ENCODE assay signal across 1 cellular context in the genomic region with DNA sequence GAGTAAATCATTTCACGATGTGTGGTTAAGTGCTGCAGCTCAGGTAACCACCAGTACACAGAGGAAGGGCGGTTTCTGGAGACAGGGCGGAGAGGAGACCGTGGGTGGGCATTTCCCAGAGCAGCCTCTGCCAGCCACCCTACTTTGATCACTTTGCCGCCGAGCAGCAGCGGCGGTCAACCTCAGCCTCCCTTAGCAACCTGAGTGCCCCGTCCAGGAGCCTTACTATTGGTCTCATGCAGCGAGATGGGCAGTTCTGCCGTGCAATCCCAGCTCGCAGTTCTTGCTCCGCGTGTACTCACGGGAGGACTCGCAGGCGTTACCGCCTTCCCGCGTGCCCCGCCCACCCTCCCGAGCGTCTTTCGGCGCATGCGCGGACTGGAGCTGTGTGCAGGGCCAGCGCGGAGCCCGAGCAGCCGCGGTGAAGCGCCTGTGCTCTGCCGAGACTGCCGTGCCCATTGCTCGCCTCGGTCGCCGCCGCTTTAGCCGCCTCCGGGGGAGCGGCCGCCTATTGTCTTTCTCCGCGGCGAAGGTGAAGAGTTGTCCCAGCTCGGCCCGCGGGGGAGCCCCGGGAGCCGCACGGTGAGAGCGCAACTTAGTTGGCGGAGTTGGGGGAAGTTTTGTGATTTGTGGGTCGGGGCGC.
TF ChIP-seq lines count a peak whose summit lies in the region.

A gene with protein sequence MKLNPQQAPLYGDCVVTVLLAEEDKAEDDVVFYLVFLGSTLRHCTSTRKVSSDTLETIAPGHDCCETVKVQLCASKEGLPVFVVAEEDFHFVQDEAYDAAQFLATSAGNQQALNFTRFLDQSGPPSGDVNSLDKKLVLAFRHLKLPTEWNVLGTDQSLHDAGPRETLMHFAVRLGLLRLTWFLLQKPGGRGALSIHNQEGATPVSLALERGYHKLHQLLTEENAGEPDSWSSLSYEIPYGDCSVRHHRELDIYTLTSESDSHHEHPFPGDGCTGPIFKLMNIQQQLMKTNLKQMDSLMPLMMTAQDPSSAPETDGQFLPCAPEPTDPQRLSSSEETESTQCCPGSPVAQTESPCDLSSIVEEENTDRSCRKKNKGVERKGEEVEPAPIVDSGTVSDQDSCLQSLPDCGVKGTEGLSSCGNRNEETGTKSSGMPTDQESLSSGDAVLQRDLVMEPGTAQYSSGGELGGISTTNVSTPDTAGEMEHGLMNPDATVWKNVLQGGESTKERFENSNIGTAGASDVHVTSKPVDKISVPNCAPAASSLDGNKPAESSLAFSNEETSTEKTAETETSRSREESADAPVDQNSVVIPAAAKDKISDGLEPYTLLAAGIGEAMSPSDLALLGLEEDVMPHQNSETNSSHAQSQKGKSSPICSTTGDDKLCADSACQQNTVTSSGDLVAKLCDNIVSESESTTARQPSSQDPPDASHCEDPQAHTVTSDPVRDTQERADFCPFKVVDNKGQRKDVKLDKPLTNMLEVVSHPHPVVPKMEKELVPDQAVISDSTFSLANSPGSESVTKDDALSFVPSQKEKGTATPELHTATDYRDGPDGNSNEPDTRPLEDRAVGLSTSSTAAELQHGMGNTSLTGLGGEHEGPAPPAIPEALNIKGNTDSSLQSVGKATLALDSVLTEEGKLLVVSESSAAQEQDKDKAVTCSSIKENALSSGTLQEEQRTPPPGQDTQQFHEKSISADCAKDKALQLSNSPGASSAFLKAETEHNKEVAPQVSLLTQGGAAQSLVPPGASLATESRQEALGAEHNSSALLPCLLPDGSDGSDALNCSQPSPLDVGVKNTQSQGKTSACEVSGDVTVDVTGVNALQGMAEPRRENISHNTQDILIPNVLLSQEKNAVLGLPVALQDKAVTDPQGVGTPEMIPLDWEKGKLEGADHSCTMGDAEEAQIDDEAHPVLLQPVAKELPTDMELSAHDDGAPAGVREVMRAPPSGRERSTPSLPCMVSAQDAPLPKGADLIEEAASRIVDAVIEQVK (N-terminal part only) (plus strand): TSS at position 387 of the 643 bp plus-strand sequence. CDS start 105,118 bp downstream, outside the sequence.

TF ChIP-seq in H1, 55 proteins besides CTCF, POLR2A, EP300 and RAD21:
- TF ChIP-seq SP1 (IDR thresholded peaks at IDR 0.05; ENCODE audit: low read depth, low read length) (peak; percentile 94), TAF1 (IDR thresholded peaks at IDR 0.05; ENCODE audit: low read depth, low read length) (peak; percentile 74), POLR2AphosphoS5 (IDR thresholded peaks at IDR 0.05; ENCODE audit: low read depth, low read length) (peak; percentile 73), SP2 (IDR thresholded peaks at IDR 0.05; ENCODE audit: low read length) (peak; percentile 67), CREB1 (IDR thresholded peaks at IDR 0.05) (peak; percentile 45; the same call in 1 of the 2 replicates), TAF7 (optimal IDR thresholded peaks at IDR 0.05; ENCODE audit: borderline replicate concordance, low read depth, low read length) (peak; percentile 64), SAP30 (IDR thresholded peaks at IDR 0.05; ENCODE audit: insufficient read depth, insufficient replicate concordance, low read length) (no peak), TBP (IDR thresholded peaks at IDR 0.05; ENCODE audit: low read depth, low read length) (peak; percentile 21; the same call in 1 of the 2 replicates), TEAD4 (IDR thresholded peaks at IDR 0.05; ENCODE audit: low read depth, low read length) (no peak), CHD2 (IDR thresholded peaks at IDR 0.05; ENCODE audit: low read length) (peak; percentile 76), KDM1A (IDR thresholded peaks at IDR 0.05; ENCODE audit: borderline replicate concordance, low read length) (no peak), SP4 (IDR thresholded peaks at IDR 0.05; ENCODE audit: low read length) (no peak), SUZ12 (IDR thresholded peaks at IDR 0.05; ENCODE audit: low read length) (no peak), RFX5 (IDR thresholded peaks at IDR 0.05; ENCODE audit: borderline replicate concordance, low read depth, low read length) (peak; percentile 88), PHF8 (conservative IDR thresholded peaks at IDR 0.05; ENCODE audit: low read depth, low read length) (peak; percentile 80), CTBP2 (IDR thresholded peaks at IDR 0.05; ENCODE audit: borderline replicate concordance, insufficient read depth, insufficient read length, low read length) (no peak), NANOG (IDR thresholded peaks at IDR 0.05; ENCODE audit: insufficient read depth, low read depth, low read length, poor library complexity, severe bottlenecking) (no peak), HDAC6 (IDR thresholded peaks at IDR 0.05; ENCODE audit: low read depth, low read length) (no peak), POU5F1 (IDR thresholded peaks at IDR 0.05; ENCODE audit: low read depth, low read length) (no peak)
- TF ChIP-seq, protein P1, sequence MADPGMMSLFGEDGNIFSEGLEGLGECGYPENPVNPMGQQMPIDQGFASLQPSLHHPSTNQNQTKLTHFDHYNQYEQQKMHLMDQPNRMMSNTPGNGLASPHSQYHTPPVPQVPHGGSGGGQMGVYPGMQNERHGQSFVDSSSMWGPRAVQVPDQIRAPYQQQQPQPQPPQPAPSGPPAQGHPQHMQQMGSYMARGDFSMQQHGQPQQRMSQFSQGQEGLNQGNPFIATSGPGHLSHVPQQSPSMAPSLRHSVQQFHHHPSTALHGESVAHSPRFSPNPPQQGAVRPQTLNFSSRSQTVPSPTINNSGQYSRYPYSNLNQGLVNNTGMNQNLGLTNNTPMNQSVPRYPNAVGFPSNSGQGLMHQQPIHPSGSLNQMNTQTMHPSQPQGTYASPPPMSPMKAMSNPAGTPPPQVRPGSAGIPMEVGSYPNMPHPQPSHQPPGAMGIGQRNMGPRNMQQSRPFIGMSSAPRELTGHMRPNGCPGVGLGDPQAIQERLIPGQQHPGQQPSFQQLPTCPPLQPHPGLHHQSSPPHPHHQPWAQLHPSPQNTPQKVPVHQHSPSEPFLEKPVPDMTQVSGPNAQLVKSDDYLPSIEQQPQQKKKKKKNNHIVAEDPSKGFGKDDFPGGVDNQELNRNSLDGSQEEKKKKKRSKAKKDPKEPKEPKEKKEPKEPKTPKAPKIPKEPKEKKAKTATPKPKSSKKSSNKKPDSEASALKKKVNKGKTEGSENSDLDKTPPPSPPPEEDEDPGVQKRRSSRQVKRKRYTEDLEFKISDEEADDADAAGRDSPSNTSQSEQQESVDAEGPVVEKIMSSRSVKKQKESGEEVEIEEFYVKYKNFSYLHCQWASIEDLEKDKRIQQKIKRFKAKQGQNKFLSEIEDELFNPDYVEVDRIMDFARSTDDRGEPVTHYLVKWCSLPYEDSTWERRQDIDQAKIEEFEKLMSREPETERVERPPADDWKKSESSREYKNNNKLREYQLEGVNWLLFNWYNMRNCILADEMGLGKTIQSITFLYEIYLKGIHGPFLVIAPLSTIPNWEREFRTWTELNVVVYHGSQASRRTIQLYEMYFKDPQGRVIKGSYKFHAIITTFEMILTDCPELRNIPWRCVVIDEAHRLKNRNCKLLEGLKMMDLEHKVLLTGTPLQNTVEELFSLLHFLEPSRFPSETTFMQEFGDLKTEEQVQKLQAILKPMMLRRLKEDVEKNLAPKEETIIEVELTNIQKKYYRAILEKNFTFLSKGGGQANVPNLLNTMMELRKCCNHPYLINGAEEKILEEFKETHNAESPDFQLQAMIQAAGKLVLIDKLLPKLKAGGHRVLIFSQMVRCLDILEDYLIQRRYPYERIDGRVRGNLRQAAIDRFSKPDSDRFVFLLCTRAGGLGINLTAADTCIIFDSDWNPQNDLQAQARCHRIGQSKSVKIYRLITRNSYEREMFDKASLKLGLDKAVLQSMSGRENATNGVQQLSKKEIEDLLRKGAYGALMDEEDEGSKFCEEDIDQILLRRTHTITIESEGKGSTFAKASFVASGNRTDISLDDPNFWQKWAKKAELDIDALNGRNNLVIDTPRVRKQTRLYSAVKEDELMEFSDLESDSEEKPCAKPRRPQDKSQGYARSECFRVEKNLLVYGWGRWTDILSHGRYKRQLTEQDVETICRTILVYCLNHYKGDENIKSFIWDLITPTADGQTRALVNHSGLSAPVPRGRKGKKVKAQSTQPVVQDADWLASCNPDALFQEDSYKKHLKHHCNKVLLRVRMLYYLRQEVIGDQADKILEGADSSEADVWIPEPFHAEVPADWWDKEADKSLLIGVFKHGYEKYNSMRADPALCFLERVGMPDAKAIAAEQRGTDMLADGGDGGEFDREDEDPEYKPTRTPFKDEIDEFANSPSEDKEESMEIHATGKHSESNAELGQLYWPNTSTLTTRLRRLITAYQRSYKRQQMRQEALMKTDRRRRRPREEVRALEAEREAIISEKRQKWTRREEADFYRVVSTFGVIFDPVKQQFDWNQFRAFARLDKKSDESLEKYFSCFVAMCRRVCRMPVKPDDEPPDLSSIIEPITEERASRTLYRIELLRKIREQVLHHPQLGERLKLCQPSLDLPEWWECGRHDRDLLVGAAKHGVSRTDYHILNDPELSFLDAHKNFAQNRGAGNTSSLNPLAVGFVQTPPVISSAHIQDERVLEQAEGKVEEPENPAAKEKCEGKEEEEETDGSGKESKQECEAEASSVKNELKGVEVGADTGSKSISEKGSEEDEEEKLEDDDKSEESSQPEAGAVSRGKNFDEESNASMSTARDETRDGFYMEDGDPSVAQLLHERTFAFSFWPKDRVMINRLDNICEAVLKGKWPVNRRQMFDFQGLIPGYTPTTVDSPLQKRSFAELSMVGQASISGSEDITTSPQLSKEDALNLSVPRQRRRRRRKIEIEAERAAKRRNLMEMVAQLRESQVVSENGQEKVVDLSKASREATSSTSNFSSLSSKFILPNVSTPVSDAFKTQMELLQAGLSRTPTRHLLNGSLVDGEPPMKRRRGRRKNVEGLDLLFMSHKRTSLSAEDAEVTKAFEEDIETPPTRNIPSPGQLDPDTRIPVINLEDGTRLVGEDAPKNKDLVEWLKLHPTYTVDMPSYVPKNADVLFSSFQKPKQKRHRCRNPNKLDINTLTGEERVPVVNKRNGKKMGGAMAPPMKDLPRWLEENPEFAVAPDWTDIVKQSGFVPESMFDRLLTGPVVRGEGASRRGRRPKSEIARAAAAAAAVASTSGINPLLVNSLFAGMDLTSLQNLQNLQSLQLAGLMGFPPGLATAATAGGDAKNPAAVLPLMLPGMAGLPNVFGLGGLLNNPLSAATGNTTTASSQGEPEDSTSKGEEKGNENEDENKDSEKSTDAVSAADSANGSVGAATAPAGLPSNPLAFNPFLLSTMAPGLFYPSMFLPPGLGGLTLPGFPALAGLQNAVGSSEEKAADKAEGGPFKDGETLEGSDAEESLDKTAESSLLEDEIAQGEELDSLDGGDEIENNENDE (IDR thresholded peaks at IDR 0.05; ENCODE audit: insufficient replicate concordance, low read length): no peak
- TF ChIP-seq, protein P2, sequence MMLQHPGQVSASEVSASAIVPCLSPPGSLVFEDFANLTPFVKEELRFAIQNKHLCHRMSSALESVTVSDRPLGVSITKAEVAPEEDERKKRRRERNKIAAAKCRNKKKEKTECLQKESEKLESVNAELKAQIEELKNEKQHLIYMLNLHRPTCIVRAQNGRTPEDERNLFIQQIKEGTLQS (IDR thresholded peaks at IDR 0.05; ENCODE audit: insufficient read depth, low read depth, low read length): no peak
- TF ChIP-seq, protein P3, sequence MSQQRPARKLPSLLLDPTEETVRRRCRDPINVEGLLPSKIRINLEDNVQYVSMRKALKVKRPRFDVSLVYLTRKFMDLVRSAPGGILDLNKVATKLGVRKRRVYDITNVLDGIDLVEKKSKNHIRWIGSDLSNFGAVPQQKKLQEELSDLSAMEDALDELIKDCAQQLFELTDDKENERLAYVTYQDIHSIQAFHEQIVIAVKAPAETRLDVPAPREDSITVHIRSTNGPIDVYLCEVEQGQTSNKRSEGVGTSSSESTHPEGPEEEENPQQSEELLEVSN (IDR thresholded peaks at IDR 0.05): peak; percentile 51; the same call in 1 of the 2 replicates
- TF ChIP-seq, protein P4, sequence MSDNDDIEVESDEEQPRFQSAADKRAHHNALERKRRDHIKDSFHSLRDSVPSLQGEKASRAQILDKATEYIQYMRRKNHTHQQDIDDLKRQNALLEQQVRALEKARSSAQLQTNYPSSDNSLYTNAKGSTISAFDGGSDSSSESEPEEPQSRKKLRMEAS (IDR thresholded peaks at IDR 0.05): 0 out of 2 replicates have a peak, but pooled peaks have one; percentile 36
TF ChIP-seq in H1: peak in this region for 12.
